ENCODE assay signal across 1 cellular context in genomic region chr11:832529-833113, GRCh38.
TF ChIP-seq lines count a peak whose summit lies in the region.

CD151 (plus strand) TSS chr11:832952; CDS start chr11:836070, 3,118 bp downstream.

TF ChIP-seq in HEK293, 187 proteins besides CTCF, POLR2A, EP300 and RAD21 (continued from another document):
- peak; percentile 44; the same call in 1 of the 2 replicates for TF ChIP-seq ZNF692 (tag by site-specific recombination; IDR thresholded peaks at IDR 0.05)
- TF ChIP-seq ZNF600 (tag by site-specific recombination; IDR thresholded peaks at IDR 0.05): peak; percentile 51; the same call in 1 of the 2 replicates
- no peak for TF ChIP-seq MZF1 (tag by site-specific recombination; IDR thresholded peaks at IDR 0.05; ENCODE audit: borderline replicate concordance)
- TF ChIP-seq HOXA7 (CRISPR knock-in tag; IDR thresholded peaks at IDR 0.05; ENCODE audit: borderline replicate concordance): no peak
- TF ChIP-seq OSR2 (tag by site-specific recombination; IDR thresholded peaks at IDR 0.05): no peak
- TF ChIP-seq ZNF518A (tag by site-specific recombination; conservative IDR thresholded peaks at IDR 0.05; ENCODE audit: low read depth): no peak
- TF ChIP-seq ZNF843 (tag by site-specific recombination; IDR thresholded peaks at IDR 0.05): no peak
- TF ChIP-seq FEZF1 (tag by site-specific recombination; IDR thresholded peaks at IDR 0.05): no peak
- TF ChIP-seq ZNF341 (tag by site-specific recombination; IDR thresholded peaks at IDR 0.05; ENCODE audit: low read depth): peak; percentile 17; the same call in 1 of the 2 replicates
- no peak for TF ChIP-seq ZNF114 (tag by site-specific recombination; IDR thresholded peaks at IDR 0.05)
- no peak for TF ChIP-seq ZNF596 (tag by site-specific recombination; IDR thresholded peaks at IDR 0.05)
- peak; percentile 94 for TF ChIP-seq GLIS2 (tag by site-specific recombination; IDR thresholded peaks at IDR 0.05)
- TF ChIP-seq ZNF133 (tag by site-specific recombination; IDR thresholded peaks at IDR 0.05): no peak
- no peak for TF ChIP-seq ZBTB11 (tag by site-specific recombination; conservative IDR thresholded peaks at IDR 0.05; ENCODE audit: low read depth)
- no peak for TF ChIP-seq ZSCAN5A (tag by site-specific recombination; IDR thresholded peaks at IDR 0.05)
- TF ChIP-seq ZNF639 (tag by site-specific recombination; IDR thresholded peaks at IDR 0.05): no peak
- TF ChIP-seq ATF2 (tag by site-specific recombination; IDR thresholded peaks at IDR 0.05; ENCODE audit: low read depth): no peak
- TF ChIP-seq SALL2 (tag by site-specific recombination; IDR thresholded peaks at IDR 0.05; ENCODE audit: borderline replicate concordance): no peak
- no peak for TF ChIP-seq ZNF155 (tag by site-specific recombination; IDR thresholded peaks at IDR 0.05)
- TF ChIP-seq MEIS1 (CRISPR knock-in tag; IDR thresholded peaks at IDR 0.05; ENCODE audit: borderline replicate concordance): no peak
- no peak for TF ChIP-seq ZNF148 (tag by site-specific recombination; IDR thresholded peaks at IDR 0.05; ENCODE audit: borderline replicate concordance)
- no peak for TF ChIP-seq ZSCAN18 (tag by site-specific recombination; IDR thresholded peaks at IDR 0.05)
- no peak for TF ChIP-seq ZNF248 (tag by site-specific recombination; IDR thresholded peaks at IDR 0.05)
- TF ChIP-seq ZNF311 (tag by site-specific recombination; IDR thresholded peaks at IDR 0.05; ENCODE audit: borderline replicate concordance): no peak
- no peak for TF ChIP-seq ZNF777 (tag by site-specific recombination; IDR thresholded peaks at IDR 0.05; ENCODE audit: borderline replicate concordance)
- TF ChIP-seq ZNF488 (tag by site-specific recombination; IDR thresholded peaks at IDR 0.05): no peak
- no peak for TF ChIP-seq RBAK (tag by site-specific recombination; IDR thresholded peaks at IDR 0.05)
- no peak for TF ChIP-seq BCL6B (tag by site-specific recombination; IDR thresholded peaks at IDR 0.05)
- no peak for TF ChIP-seq ZNF837 (tag by site-specific recombination; IDR thresholded peaks at IDR 0.05)
- TF ChIP-seq ZBTB7A (tag by site-specific recombination; IDR thresholded peaks at IDR 0.05; ENCODE audit: low read depth): 0 out of 2 replicates have a peak, but pooled peaks have one; percentile 42
- TF ChIP-seq ZNF146 (tag by site-specific recombination; IDR thresholded peaks at IDR 0.05): no peak
- TF ChIP-seq ZBTB44 (tag by site-specific recombination; IDR thresholded peaks at IDR 0.05): no peak
- no peak for TF ChIP-seq ZNF660 (tag by site-specific recombination; IDR thresholded peaks at IDR 0.05)
